12 cellular contexts compared by ENCODE assay signal in genomic region chr7:42096681-42097637, GRCh38.
A peak's percentile ranks its signal among the peaks of the same experiment; 100 is the strongest.
DNase-seq lines count a peak whose midpoint lies in the region; ATAC-seq and TF ChIP-seq lines count a peak whose summit lies in the region.
"Had no signal": no experiment of that assay in that cellular context is flagged by ENCODE, and none has a peak within 500 bp of the region (broad histone marks: within the 10 kb centered on the region; RNA-seq: fewer than 3 reads in every experiment).

No MANE protein-coding gene starts in this region.

- DNase-seq in AG10803 (ENCODE audit: low read depth): peak; percentile 74
- DNase-seq in WTC11 (ENCODE audit: low spot score): no peak
- DNase-seq in Right ventricle myocardium superior: peak; percentile 81
- DNase-seq in osteoblast (ENCODE audit: insufficient read length, low spot score, missing footprints): peak; percentile 76
- DNase-seq in NCI-H1092 (lab: John Stamatoyannopoulos, UW): no peak
- DNase-seq in activated gamma-delta T cell (lab: John Stamatoyannopoulos, UW): no peak
- DNase-seq: activated CD8-positive, alpha-beta memory T cell treated with anti-CD3 and anti-CD28 coated beads, Interleukin-2, amount 50 U/mL, for 4 hours; natural killer cell; stimulated activated CD4-positive, alpha-beta T cell treated with anti-CD3 and anti-CD28 coated beads, Interleukin-4, amount 100 ng/mL, for 24 hours had no signal

- peaks cover 20% of the 10 kb centered on the region for H3K36me3 Mint-ChIP-seq in WTC11
- H3K36me3 Mint-ChIP-seq: natural killer cell had no signal

- peaks cover 47% of the 10 kb centered on the region for H3K4me1 Mint-ChIP-seq in WTC11

- peak overlapping the region; percentile 18 for H3K4me2 ChIP-seq in osteoblast (ENCODE audit: insufficient read depth, low read length)

- peaks cover 5% of the 10 kb centered on the region for H4K20me1 ChIP-seq in osteoblast (ENCODE audit: insufficient read depth, low read length)

- H3K9me3 Mint-ChIP-seq in WTC11: no peaks in the 10 kb centered on the region
- H3K9me3 Mint-ChIP-seq: natural killer cell had no signal

- H3K27me3 ChIP-seq in osteoblast (ENCODE audit: insufficient read depth, low read length): no peaks in the 10 kb centered on the region

- no peaks in the 10 kb centered on the region for H3K79me2 ChIP-seq in osteoblast (ENCODE audit: insufficient read depth, low read length)

- intact Hi-C loops in Right ventricle myocardium superior (cut with DNase I): no loop called here

- no peak overlapping the region for H2AFZ ChIP-seq in osteoblast (ENCODE audit: low read length)

- H3K36me3 ChIP-seq in osteoblast (ENCODE audit: insufficient read depth, low read length): no peaks in the 10 kb centered on the region

- peak overlapping the region; percentile 21 for H3K27ac ChIP-seq in osteoblast (ENCODE audit: low read depth, low read length)

- peaks cover 24% of the 10 kb centered on the region for H3K4me1 ChIP-seq in osteoblast (ENCODE audit: insufficient read depth, low read length)

- no peak overlapping the region for H3K4me3 Mint-ChIP-seq in WTC11
- H3K4me3 Mint-ChIP-seq: natural killer cell had no signal

- H3K27me3 Mint-ChIP-seq in WTC11 (ENCODE audit: low read depth): peaks cover 60% of the 10 kb centered on the region

- no peak for TF ChIP-seq CTCF in AG10803 (conservative IDR thresholded peaks at IDR 0.05; ENCODE audit: low read length)
- TF ChIP-seq CTCF in WTC11 (IDR thresholded peaks at IDR 0.05): no peak
- TF ChIP-seq CTCF in osteoblast (IDR thresholded peaks at IDR 0.05; ENCODE audit: extremely low read depth, low read depth, low read length): no peak

- H3K4me3 ChIP-seq in AG10803 (ENCODE audit: low read length) (no peak overlapping the region), osteoblast (ENCODE audit: insufficient read depth, low read length) (no peak overlapping the region)

- no peak overlapping the region for H3K27ac Mint-ChIP-seq in WTC11
- H3K27ac Mint-ChIP-seq: natural killer cell had no signal

- CTCF ChIA-PET in WTC11 (lab: Charles Lee): interaction anchor here (1.2 kb wide), 1 partner anchor 521 kb away, joined by 3 read pairs; no protein-coding TSS in a partner anchor

- no peaks in the 10 kb centered on the region for H3K9me3 ChIP-seq in osteoblast (ENCODE audit: low read depth, low read length)

- peak; percentile 60 for ATAC-seq in WTC11
- ATAC-seq in Right ventricle myocardium superior (ENCODE audit: poor library complexity): peak; percentile 95
- ATAC-seq in HG03460 (IDR thresholded peaks at IDR 0.05; ENCODE audit: unreplicated experiment): no peak
- no peak for ATAC-seq in HG03139 (IDR thresholded peaks at IDR 0.05; ENCODE audit: unreplicated experiment)
- ATAC-seq: HCT116, natural killer cell had no signal

- POLR2A ChIA-PET in WTC11 (lab: Charles Lee): no interaction called here

TF ChIP-seq in WTC11, 78 proteins besides CTCF, POLR2A, EP300 and RAD21 (continues in another document):
- no peak for TF ChIP-seq ELF4 (CRISPR knock-in tag; IDR thresholded peaks at IDR 0.05; ENCODE audit: low read depth)
- no peak for TF ChIP-seq MYBL2 (CRISPR knock-in tag; IDR thresholded peaks at IDR 0.05)
- no peak for TF ChIP-seq CREB1 (CRISPR knock-in tag; IDR thresholded peaks at IDR 0.05)
- no peak for TF ChIP-seq TEAD1 (CRISPR knock-in tag; IDR thresholded peaks at IDR 0.05)
- TF ChIP-seq ZNF671 (CRISPR knock-in tag; IDR thresholded peaks at IDR 0.05): no peak
- TF ChIP-seq GRHL2 (CRISPR knock-in tag; IDR thresholded peaks at IDR 0.05; ENCODE audit: insufficient replicate concordance, severe bottlenecking): no peak
- TF ChIP-seq E2F1 (CRISPR knock-in tag; IDR thresholded peaks at IDR 0.05): no peak
- TF ChIP-seq ATF2 (CRISPR knock-in tag; IDR thresholded peaks at IDR 0.05; ENCODE audit: borderline replicate concordance, low read depth): no peak
- no peak for TF ChIP-seq ERG (CRISPR knock-in tag; IDR thresholded peaks at IDR 0.05)
- TF ChIP-seq HMGXB4 (CRISPR knock-in tag; IDR thresholded peaks at IDR 0.05): no peak
- no peak for TF ChIP-seq E2F5 (CRISPR knock-in tag; IDR thresholded peaks at IDR 0.05)
- TF ChIP-seq ZNF263 (CRISPR knock-in tag; IDR thresholded peaks at IDR 0.05; ENCODE audit: low read depth): no peak
- TF ChIP-seq ZMAT4 (CRISPR knock-in tag; IDR thresholded peaks at IDR 0.05): no peak
- no peak for TF ChIP-seq HMGA2 (CRISPR knock-in tag; IDR thresholded peaks at IDR 0.05)
- TF ChIP-seq FOXP4 (CRISPR knock-in tag; IDR thresholded peaks at IDR 0.05): no peak
- TF ChIP-seq USF1 (CRISPR knock-in tag; IDR thresholded peaks at IDR 0.05): no peak

Comparison
In these comparisons a context has a peak if more than half of its experiments do, and no peak if none do; other contexts are left out.
1. DNase-seq: peak in AG10803 (single experiment), Right ventricle myocardium superior (single experiment) and osteoblast (single experiment); none in WTC11 (single experiment), NCI-H1092 (single experiment) and activated gamma-delta T cell (single experiment).
2. ATAC-seq: peak in WTC11 (single experiment) and Right ventricle myocardium superior (single experiment); none in HG03460 (single experiment) and HG03139 (single experiment).